ENCODE assay signal across 38 cellular contexts in the genomic region with DNA sequence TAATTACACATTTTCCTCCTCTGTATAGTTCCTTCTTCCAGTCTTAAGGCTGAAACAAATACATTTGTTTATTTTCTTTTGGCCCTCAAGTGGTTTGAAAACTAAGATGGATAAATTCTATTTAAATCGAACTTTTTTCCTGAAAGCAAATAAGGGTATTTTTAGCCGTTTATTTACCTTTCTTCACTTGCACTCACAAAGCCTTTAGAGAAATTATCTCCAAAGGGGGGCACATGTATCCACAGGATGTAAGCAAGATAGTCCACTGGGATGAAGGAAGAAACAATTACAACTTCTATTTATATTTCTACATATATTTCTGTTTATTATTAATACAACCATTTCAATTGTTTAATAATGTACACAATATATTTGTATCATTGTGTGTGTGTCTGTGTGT. TPM values are rescaled to one million over a fixed set of nuclear protein-coding genes. Genes with fewer than 3 reads are reported as not detected.
"Had no signal": no experiment of that assay in that cellular context is flagged by ENCODE, and none has a peak within 500 bp of the region (broad histone marks: within the 10 kb centered on the region; RNA-seq: fewer than 3 reads in every experiment).

No MANE protein-coding gene starts in this region.

- FAIRE-seq: islet of Langerhans, kidney had no signal

- H3K4me2 ChIP-seq: neural progenitor cell, smooth muscle cell had no signal

- H3K4me3 ChIP-seq: left lung, lower lobe of right lung, neural progenitor cell, right atrium auricular region, right lobe of liver, smooth muscle cell, thyroid gland, transverse colon, upper lobe of left lung, vagina had no signal

- ATAC-seq: left colon; left lung; lower lobe of right lung; naive thymus-derived CD8-positive, alpha-beta T cell; right lobe of liver; stimulated activated memory B cell treated with anti-CD40 and anti-IgM and Interleukin-4, amounts not matched to agents 10 μg/mL and 1 μg/mL and 100 μg/mL, for 72 hours; stimulated activated naive CD8-positive, alpha-beta T cell treated with anti-CD3 and anti-CD28 coated beads, Interleukin-15, amount 100 ng/mL, for 72 hours had no signal

- H3K27me3 ChIP-seq: left lung, neural progenitor cell, neutrophil, right atrium auricular region, right lobe of liver, thyroid gland, transverse colon, upper lobe of left lung, vagina had no signal

- DNase-seq: hypothalamus; immature natural killer cell; kidney; left colon; left lung; lower lobe of right lung; mammary epithelial cell; mesenchymal stem cell; nephron progenitor cell; occipital lobe; right lobe of liver; stimulated activated CD4-positive, alpha-beta T cell treated with anti-CD3 and anti-CD28 coated beads, Interleukin-1b, Interleukin-23, amount 100 ng/mL, for 48 hours; stimulated activated CD4-positive, alpha-beta T cell treated with anti-CD3 and anti-CD28 coated beads, Interleukin-2, amount 100 ng/mL, for 48 hours; stimulated activated CD4-positive, alpha-beta T cell treated with anti-CD3 and anti-CD28 coated beads, Interleukin-4, amount 100 ng/mL, for 4 hours; stimulated activated CD8-positive, alpha-beta memory T cell treated with anti-CD3 and anti-CD28 coated beads, Interleukin-4, amount 100 ng/mL, for 48 hours; stimulated activated naive CD4-positive, alpha-beta T cell treated with Interleukin-2 at 50 U/mL for 16 hours; stimulated activated naive CD8-positive, alpha-beta T cell treated with anti-CD3 and anti-CD28 coated beads, Interleukin-15, amount 100 ng/mL, for 72 hours; substantia nigra; thyroid gland; transverse colon; upper lobe of left lung had no signal

- H3K9me3 ChIP-seq: left lung, lower lobe of right lung, neutrophil, right atrium auricular region, right lobe of liver, thyroid gland, transverse colon, upper lobe of left lung, vagina had no signal

- H3K79me2 ChIP-seq: parathyroid adenoma had no signal

- H3K4me1 ChIP-seq: left lung, lower lobe of right lung, neural progenitor cell, parathyroid adenoma, right atrium auricular region, right lobe of liver, thyroid gland, transverse colon, upper lobe of left lung, vagina had no signal

- H3K27ac ChIP-seq: left lung, lower lobe of right lung, neural progenitor cell, neutrophil, parathyroid adenoma, right atrium auricular region, right lobe of liver, thyroid gland, transverse colon, upper lobe of left lung, vagina had no signal

- H2AFZ ChIP-seq: neural progenitor cell, parathyroid adenoma had no signal

- H3K36me3 ChIP-seq: left lung, lower lobe of right lung, neural progenitor cell, neutrophil, right atrium auricular region, right lobe of liver, thyroid gland, transverse colon, upper lobe of left lung, vagina had no signal

- H3K9ac ChIP-seq: neural progenitor cell, parathyroid adenoma had no signal

RNA-seq across cellular contexts. Expression of a gene that starts 10.2 kb away (rescaled TPM):
- total RNA-seq: left colon; lower lobe of right lung; naive thymus-derived CD8-positive, alpha-beta T cell; right lobe of liver; temporal lobe; thyroid gland; transverse colon had no signal
- polyA plus RNA-seq: immature natural killer cell; naive thymus-derived CD8-positive, alpha-beta T cell; urinary bladder had no signal

RNA-seq across cellular contexts. Expression of a gene that starts 36.5 kb away (rescaled TPM):
- total RNA-seq: kidney; left lung; liver; lower lobe of right lung; naive thymus-derived CD8-positive, alpha-beta T cell; occipital lobe; osteocyte; pulmonary artery endothelial cell; renal cortical epithelial cell; right atrium auricular region; right lobe of liver; smooth muscle cell; temporal lobe; thyroid gland; urinary bladder; vagina had no signal
- polyA plus RNA-seq: immature natural killer cell; liver; naive thymus-derived CD8-positive, alpha-beta T cell had no signal

RNA-seq across cellular contexts. Expression of a gene that starts 41.5 kb away (rescaled TPM):
- total RNA-seq: left colon, left lung, liver, lower lobe of right lung, mammary epithelial cell, occipital lobe, posterior vena cava, pulmonary artery endothelial cell, renal cortical epithelial cell, right atrium auricular region, right lobe of liver, skeletal muscle tissue, smooth muscle cell, temporal lobe, thyroid gland, transverse colon, upper lobe of left lung, urinary bladder, vagina had no signal
- polyA plus RNA-seq: immature natural killer cell, smooth muscle cell had no signal
